2 cellular contexts compared by ENCODE assay signal in genomic region chr2:112481050-112481527, GRCh38.
TF ChIP-seq lines count a peak whose summit lies in the region.

No MANE protein-coding gene starts in this region.

TF ChIP-seq in HCT116, 20 proteins besides CTCF, POLR2A, EP300 and RAD21:
- TF ChIP-seq, protein P1, sequence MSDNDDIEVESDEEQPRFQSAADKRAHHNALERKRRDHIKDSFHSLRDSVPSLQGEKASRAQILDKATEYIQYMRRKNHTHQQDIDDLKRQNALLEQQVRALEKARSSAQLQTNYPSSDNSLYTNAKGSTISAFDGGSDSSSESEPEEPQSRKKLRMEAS (IDR thresholded peaks at IDR 0.05): peak; percentile 76; the same call in 1 of the 2 replicates
- no peak for TF ChIP-seq ZBTB33 (IDR thresholded peaks at IDR 0.05; ENCODE audit: extremely low read depth, insufficient replicate concordance, low read length)
- TF ChIP-seq ZNF274 (IDR thresholded peaks at IDR 0.05; ENCODE audit: low read depth, low read length): no peak
- TF ChIP-seq CBX3 (IDR thresholded peaks at IDR 0.05; ENCODE audit: low read depth): peak; percentile 50; the same call in 1 of the 2 replicates

TF ChIP-seq in SK-N-SH, 30 proteins besides CTCF, POLR2A, EP300 and RAD21 (continued from another document):
- TF ChIP-seq REST (IDR thresholded peaks at IDR 0.05; ENCODE audit: low read depth, low read length) (no peak; the same call in 1 of the 2 replicates), YY1 (IDR thresholded peaks at IDR 0.05; ENCODE audit: low read depth) (no peak), GABPA (IDR thresholded peaks at IDR 0.05; ENCODE audit: low read depth) (no peak), RCOR1 (IDR thresholded peaks at IDR 0.05; ENCODE audit: low read length) (peak; percentile 18; the same call in 1 of the 2 replicates), FOXJ3 (CRISPR knock-in tag; IDR thresholded peaks at IDR 0.05) (no peak), USF2 (IDR thresholded peaks at IDR 0.05; ENCODE audit: borderline replicate concordance, low read depth, low read length) (no peak), USF1 (IDR thresholded peaks at IDR 0.05; ENCODE audit: borderline replicate concordance, low read depth) (no peak), POLR2AphosphoS5 (IDR thresholded peaks at IDR 0.05; ENCODE audit: low read depth, low read length) (peak; percentile 26; the same call in 1 of the 2 replicates), RXRA (IDR thresholded peaks at IDR 0.05; ENCODE audit: borderline replicate concordance, low read depth) (no peak), MEF2A (IDR thresholded peaks at IDR 0.05; ENCODE audit: borderline replicate concordance, low read depth) (no peak), ZBTB33 (IDR thresholded peaks at IDR 0.05; ENCODE audit: borderline replicate concordance, low read depth) (no peak), TEAD4 (IDR thresholded peaks at IDR 0.05; ENCODE audit: borderline replicate concordance, insufficient read depth) (no peak), SMC3 (IDR thresholded peaks at IDR 0.05; ENCODE audit: low read depth, low read length) (peak; percentile 89), RFX5 (IDR thresholded peaks at IDR 0.05; ENCODE audit: low read length) (no peak), TCF12 (IDR thresholded peaks at IDR 0.05) (no peak), JUND (IDR thresholded peaks at IDR 0.05) (no peak), FOSL2 (IDR thresholded peaks at IDR 0.05; ENCODE audit: borderline replicate concordance, low read depth) (no peak), CHD2 (IDR thresholded peaks at IDR 0.05; ENCODE audit: low read length, partially characterized antibody) (peak; percentile 31), GATA2 (CRISPR knock-in tag; IDR thresholded peaks at IDR 0.05) (peak; percentile 38; the same call in 1 of the 2 replicates), TAF1 (IDR thresholded peaks at IDR 0.05; ENCODE audit: borderline replicate concordance, low read depth, low read length) (no peak; the same call in 1 of the 2 replicates), IRF3 (IDR thresholded peaks at IDR 0.05; ENCODE audit: low read depth, low read length) (no peak), FOXM1 (IDR thresholded peaks at IDR 0.05; ENCODE audit: low read depth) (no peak), SIN3A (IDR thresholded peaks at IDR 0.05; ENCODE audit: borderline replicate concordance, low read depth, low read length) (peak; percentile 59; the same call in 1 of the 2 replicates), NFIC (IDR thresholded peaks at IDR 0.05; ENCODE audit: borderline replicate concordance) (no peak), MXI1 (IDR thresholded peaks at IDR 0.05; ENCODE audit: low read depth, low read length) (no peak; the same call in none of the 2 replicates), EZH2phosphoT487 (IDR thresholded peaks at IDR 0.05; ENCODE audit: borderline replicate concordance, low read depth) (no peak)
- TF ChIP-seq, protein P2, sequence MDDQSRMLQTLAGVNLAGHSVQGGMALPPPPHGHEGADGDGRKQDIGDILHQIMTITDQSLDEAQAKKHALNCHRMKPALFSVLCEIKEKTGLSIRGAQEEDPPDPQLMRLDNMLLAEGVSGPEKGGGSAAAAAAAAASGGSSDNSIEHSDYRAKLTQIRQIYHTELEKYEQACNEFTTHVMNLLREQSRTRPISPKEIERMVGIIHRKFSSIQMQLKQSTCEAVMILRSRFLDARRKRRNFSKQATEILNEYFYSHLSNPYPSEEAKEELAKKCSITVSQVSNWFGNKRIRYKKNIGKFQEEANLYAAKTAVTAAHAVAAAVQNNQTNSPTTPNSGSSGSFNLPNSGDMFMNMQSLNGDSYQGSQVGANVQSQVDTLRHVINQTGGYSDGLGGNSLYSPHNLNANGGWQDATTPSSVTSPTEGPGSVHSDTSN (IDR thresholded peaks at IDR 0.05): no peak
- TF ChIP-seq, protein P1 (IDR thresholded peaks at IDR 0.05; ENCODE audit: low read depth): peak; percentile 79
